19 cellular contexts compared by ENCODE assay signal in the genomic region with DNA sequence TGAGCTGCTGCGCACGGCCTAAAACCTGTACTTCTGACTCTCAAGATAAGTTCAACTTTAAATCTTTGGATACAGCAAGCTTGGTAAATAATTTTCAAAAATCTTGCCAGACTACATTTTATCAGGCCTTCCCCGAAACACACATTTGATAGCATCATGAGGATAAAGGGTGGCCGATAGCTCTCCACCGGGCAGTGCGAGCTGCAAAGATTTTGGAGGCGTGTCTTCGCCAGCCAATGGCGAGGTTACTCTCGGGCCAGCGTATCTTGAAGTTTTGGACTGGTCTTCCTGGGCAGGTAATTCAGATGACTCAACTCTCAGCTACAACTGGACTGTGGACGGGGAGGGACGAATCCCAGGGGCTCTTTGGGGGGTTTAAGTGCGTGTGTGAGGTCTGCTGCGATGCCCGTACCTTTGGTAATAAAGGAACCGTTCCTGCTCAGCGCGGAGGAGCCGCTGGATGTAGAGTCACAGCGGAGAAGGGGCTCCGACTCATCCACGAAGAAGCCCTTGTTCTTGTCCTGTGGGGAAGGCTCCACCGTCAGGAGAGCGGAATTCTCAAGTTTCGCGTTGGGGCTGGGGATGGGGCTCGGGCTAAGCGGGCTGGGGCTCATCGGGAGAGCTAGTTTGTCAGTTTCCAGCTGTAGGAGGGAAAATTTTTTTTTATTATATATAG.
"Had no signal": no experiment of that assay in that cellular context is flagged by ENCODE, and none has a peak within 500 bp of the region (broad histone marks: within the 10 kb centered on the region; RNA-seq: fewer than 3 reads in every experiment).

No MANE protein-coding gene starts in this region.

- DNase-seq: activated CD4-positive, alpha-beta T cell treated with anti-CD3 and anti-CD28 coated beads, Interleukin-2, amount 50 U/mL, for 4 hours; activated effector memory CD4-positive, alpha-beta T cell treated with anti-CD3 and anti-CD28 coated beads, Interleukin-2, amount 50 U/mL, for 16 hours; activated naive CD4-positive, alpha-beta T cell treated with anti-CD3 and anti-CD28 coated beads, Interleukin-2, amount 50 U/mL, for 16 hours; activated T-cell treated with anti-CD3 and anti-CD28 coated beads, Interleukin-2, amount 50 U/mL, for 72 hours; aorta; cerebellar nuclear complex; effector CD8-positive, alpha-beta T cell; left colon; lower lobe of right lung; nucleus accumbens; sigmoid colon; stimulated activated CD4-positive, alpha-beta T cell treated with anti-CD3 and anti-CD28 coated beads, Interleukin-4, amount 100 ng/mL, for 4 hours; tibial artery; WERI-Rb-1 had no signal

- H3K9me3 Mint-ChIP-seq: activated T-cell treated with anti-CD3 and anti-CD28 coated beads, Interleukin-2, amount 50 U/mL, for 72 hours; mesothelial cell of epicardium; nephron; stimulated activated memory B cell treated with anti-CD40 and anti-IgM and Interleukin-4, amounts not matched to agents 10 μg/mL and 1 μg/mL and 100 μg/mL, for 72 hours had no signal

- H3K4me1 Mint-ChIP-seq: stimulated activated memory B cell treated with anti-CD40 and anti-IgM and Interleukin-4, amounts not matched to agents 10 μg/mL and 1 μg/mL and 100 μg/mL, for 72 hours had no signal

- H3K9me3 ChIP-seq: breast epithelium, lower lobe of right lung, sigmoid colon, tibial artery had no signal

- H3K27ac ChIP-seq: breast epithelium, lower lobe of right lung, sigmoid colon, tibial artery, WERI-Rb-1 had no signal

- ATAC-seq: activated T-cell treated with anti-CD3 and anti-CD28 coated beads, Interleukin-2, amount 50 U/mL, for 72 hours; left colon; stimulated activated memory B cell treated with anti-CD40 and anti-IgM and Interleukin-4, amounts not matched to agents 10 μg/mL and 1 μg/mL and 100 μg/mL, for 72 hours had no signal

- H3K27me3 ChIP-seq: breast epithelium, sigmoid colon, tibial artery had no signal

- H3K27ac Mint-ChIP-seq: activated T-cell treated with anti-CD3 and anti-CD28 coated beads, Interleukin-2, amount 50 U/mL, for 72 hours; mesothelial cell of epicardium; nephron; stimulated activated memory B cell treated with anti-CD40 and anti-IgM and Interleukin-4, amounts not matched to agents 10 μg/mL and 1 μg/mL and 100 μg/mL, for 72 hours had no signal

- H3K36me3 ChIP-seq: breast epithelium, lower lobe of right lung had no signal

- H3K4me1 ChIP-seq: breast epithelium, tibial artery had no signal

- H3K36me3 Mint-ChIP-seq: stimulated activated memory B cell treated with anti-CD40 and anti-IgM and Interleukin-4, amounts not matched to agents 10 μg/mL and 1 μg/mL and 100 μg/mL, for 72 hours had no signal

- H3K4me3 ChIP-seq: breast epithelium, lower lobe of right lung, sigmoid colon, tibial artery had no signal

- H3K27me3 Mint-ChIP-seq: stimulated activated memory B cell treated with anti-CD40 and anti-IgM and Interleukin-4, amounts not matched to agents 10 μg/mL and 1 μg/mL and 100 μg/mL, for 72 hours had no signal

- FAIRE-seq: islet of Langerhans had no signal

- H3K4me3 Mint-ChIP-seq: activated T-cell treated with anti-CD3 and anti-CD28 coated beads, Interleukin-2, amount 50 U/mL, for 72 hours; mesothelial cell of epicardium; nephron; stimulated activated memory B cell treated with anti-CD40 and anti-IgM and Interleukin-4, amounts not matched to agents 10 μg/mL and 1 μg/mL and 100 μg/mL, for 72 hours had no signal
